14 cellular contexts compared by ENCODE assay signal in genomic region chr4:169239236-169239905, GRCh38. TPM values are rescaled to one million over a fixed set of nuclear protein-coding genes. Genes with fewer than 3 reads are reported as not detected.
"Had no signal": no experiment of that assay in that cellular context is flagged by ENCODE, and none has a peak within 500 bp of the region (broad histone marks: within the 10 kb centered on the region; RNA-seq: fewer than 3 reads in every experiment).

No MANE protein-coding gene starts in this region.

- H3K4me3 Mint-ChIP-seq: activated T-helper 1 cell treated with anti-CD3 and anti-CD28 coated beads, Interleukin-12 subunit alpha, Interleukin-12 subunit beta, Interleukin-2, Interleukin-4 antibody, amounts not matched to agents 30 ng/mL and 10 ng/mL and 1 ng/mL, durations not matched to agents 14 hours and 24 hours and 36 hours; naive thymus-derived CD4-positive, alpha-beta T cell; stimulated activated memory B cell treated with anti-CD40 and anti-IgM and Interleukin-4, amounts not matched to agents 10 μg/mL and 1 μg/mL and 100 μg/mL, for 72 hours had no signal

- H3K9me3 ChIP-seq: breast epithelium, mucosa of descending colon, neutrophil, transverse colon had no signal

- H3K36me3 ChIP-seq: breast epithelium, neutrophil, transverse colon had no signal

- H3K27ac Mint-ChIP-seq: activated T-helper 1 cell treated with anti-CD3 and anti-CD28 coated beads, Interleukin-12 subunit alpha, Interleukin-12 subunit beta, Interleukin-2, Interleukin-4 antibody, amounts not matched to agents 30 ng/mL and 10 ng/mL and 1 ng/mL, durations not matched to agents 14 hours and 24 hours and 36 hours; naive thymus-derived CD4-positive, alpha-beta T cell; stimulated activated memory B cell treated with anti-CD40 and anti-IgM and Interleukin-4, amounts not matched to agents 10 μg/mL and 1 μg/mL and 100 μg/mL, for 72 hours had no signal

- H3K4me3 ChIP-seq: breast epithelium, mucosa of descending colon, transverse colon had no signal

- ATAC-seq: activated CD4-positive, CD25-positive, alpha-beta regulatory T cell treated with anti-CD3 and anti-CD28 coated beads, Interleukin-2, amount 50 U/mL, for 24 hours; naive thymus-derived CD4-positive, alpha-beta T cell; stimulated activated memory B cell treated with anti-CD40 and anti-IgM and Interleukin-4, amounts not matched to agents 10 μg/mL and 1 μg/mL and 100 μg/mL, for 72 hours had no signal

- DNase-seq: activated CD4-positive, alpha-beta T cell treated with anti-CD3 and anti-CD28 coated beads, Interleukin-2, amount 50 U/mL, for 1 hour; activated naive CD4-positive, alpha-beta T cell; aorta; cerebellar nuclear complex; hippocampal formation; mucosa of descending colon; naive thymus-derived CD4-positive, alpha-beta T cell; retina; transverse colon had no signal

- H3K9me3 Mint-ChIP-seq: activated T-helper 1 cell treated with anti-CD3 and anti-CD28 coated beads, Interleukin-12 subunit alpha, Interleukin-12 subunit beta, Interleukin-2, Interleukin-4 antibody, amounts not matched to agents 30 ng/mL and 10 ng/mL and 1 ng/mL, durations not matched to agents 14 hours and 24 hours and 36 hours; naive thymus-derived CD4-positive, alpha-beta T cell; stimulated activated memory B cell treated with anti-CD40 and anti-IgM and Interleukin-4, amounts not matched to agents 10 μg/mL and 1 μg/mL and 100 μg/mL, for 72 hours had no signal

- H3K27me3 Mint-ChIP-seq: stimulated activated memory B cell treated with anti-CD40 and anti-IgM and Interleukin-4, amounts not matched to agents 10 μg/mL and 1 μg/mL and 100 μg/mL, for 72 hours had no signal

- H3K27me3 ChIP-seq: breast epithelium, neutrophil, transverse colon had no signal

- H3K27ac ChIP-seq: neutrophil, transverse colon had no signal

RNA-seq across cellular contexts. Expression of gene SH3RF1, which starts 31.4 kb away (rescaled TPM):
- polyA plus RNA-seq: naive thymus-derived CD4-positive, alpha-beta T cell had no signal
